ENCODE assay signal across 27 cellular contexts in genomic region chr10:86553639-86554038, GRCh38. TPM values are rescaled to one million over a fixed set of nuclear protein-coding genes. Genes with fewer than 3 reads are reported as not detected.
DNase-seq lines count a peak whose midpoint lies in the region; ATAC-seq, FAIRE-seq and TF ChIP-seq lines count a peak whose summit lies in the region.
"Had no signal": no experiment of that assay in that cellular context is flagged by ENCODE, and none has a peak within 500 bp of the region (broad histone marks: within the 10 kb centered on the region; RNA-seq: fewer than 3 reads in every experiment).

No MANE protein-coding gene starts in this region.

- intact Hi-C loops in HepG2 (cut with micrococcal nuclease; ENCODE audit: unreplicated experiment) (no loop called here), right lobe of liver (cut with DNase I) (no loop called here)

- TF ChIP-seq CTCF in HepG2 (CRISPR knock-in tag; IDR thresholded peaks at IDR 0.05): no peak
- no peak for TF ChIP-seq CTCF in right lobe of liver (IDR thresholded peaks at IDR 0.05)
- TF ChIP-seq CTCF in fibroblast of mammary gland (conservative IDR thresholded peaks at IDR 0.05; ENCODE audit: control insufficient read depth, insufficient read depth, low read depth, low read length): no peak
- TF ChIP-seq CTCF in osteoblast (IDR thresholded peaks at IDR 0.05; ENCODE audit: extremely low read depth, low read depth, low read length): no peak
- no peak for TF ChIP-seq CTCF in GM20000 (IDR thresholded peaks at IDR 0.05; ENCODE audit: extremely low read depth, missing control alignments)

- H3K79me2 ChIP-seq in HepG2 (ENCODE audit: insufficient read depth, low read length) (no peaks in the 10 kb centered on the region), osteoblast (ENCODE audit: insufficient read depth, low read length) (no peaks in the 10 kb centered on the region)

- peaks cover 1 to 12% of the 10 kb centered on the region in 2 experiments; a peak in 1 of 5 replicates for H3K27me3 ChIP-seq in HepG2 (ENCODE audit: control insufficient read depth in 1 of 2, insufficient read depth in 2 of 2, low read length in 2 of 2)
- H3K27me3 ChIP-seq in right lobe of liver: no peaks in the 10 kb centered on the region
- H3K27me3 ChIP-seq in osteoblast (ENCODE audit: insufficient read depth, low read length): no peaks in the 10 kb centered on the region
- H3K27me3 ChIP-seq: BLaER1, MG63 had no signal

- no peak for FAIRE-seq in HepG2 (lab: Jason Lieb, UNC)
- FAIRE-seq: GM19239, H54 had no signal

- DNase-seq in HepG2 (ENCODE audit: low spot score) (no peak), right lobe of liver (no peak), Kasumi-1 (lab: John Stamatoyannopoulos, UW) (peak; percentile 22 to 35), fibroblast of mammary gland (ENCODE audit: low read depth) (peak; percentile 5), osteoblast (ENCODE audit: insufficient read length, low spot score, missing footprints) (peak; percentile 19), GM20000 (ENCODE audit: low spot score) (no peak), NCI-H1694 (lab: John Stamatoyannopoulos, UW) (no peak)
- DNase-seq: ACHN; Caco-2; CD4-positive, alpha-beta memory T cell; DMS153; GDM1; IMR-90; Karpas-422; MG63; NCI-H1048; NCI-H1417 treated with DMSO at 0.1 percent for 48 hours; NCI-H187 treated with DMSO at 0.1 percent for 48 hours; NCI-H510A; NK-92 treated with Interleukin-12 subunit alpha and Interleukin-12 subunit beta, amount 100 ng/mL, for 24 hours; SIG-M5; T-cell had no signal

- no peak for ATAC-seq in HepG2
- no peak for ATAC-seq in right lobe of liver
- no peak for ATAC-seq in GM21360 (IDR thresholded peaks at IDR 0.05; ENCODE audit: unreplicated experiment)
- ATAC-seq: Panc1, T-cell had no signal

- H3K4me3 ChIP-seq in HepG2 (replicated peaks in 1 of 3; ENCODE audit: insufficient read depth in 1 of 3, low read depth in 2 of 3, low read length in 3 of 3): no peak overlapping the region
- no peak overlapping the region for H3K4me3 ChIP-seq in right lobe of liver
- H3K4me3 ChIP-seq in fibroblast of mammary gland (ENCODE audit: control insufficient read depth, low read depth, low read length): no peak overlapping the region
- H3K4me3 ChIP-seq in osteoblast (ENCODE audit: insufficient read depth, low read length): no peak overlapping the region
- H3K4me3 ChIP-seq: BLaER1, MG63 had no signal

- in situ Hi-C loops in HepG2 (cut with HindIII; ENCODE audit: extremely low pct_ligation_motif_present, low pct_unique_long_range_greater_than_20kb): no loop called here

- H3K9ac ChIP-seq in HepG2 (ENCODE audit: insufficient read depth, low read depth, low read length): no peak overlapping the region
- H3K9ac ChIP-seq: BLaER1 had no signal

- BruUV-seq in HepG2 (replicated peaks; lab: Mats Ljungman, UMichigan): no TSS peak

- no peaks in the 10 kb centered on the region for H3K9me3 ChIP-seq in HepG2 (ENCODE audit: low read length)
- H3K9me3 ChIP-seq in right lobe of liver: no peaks in the 10 kb centered on the region
- no peaks in the 10 kb centered on the region for H3K9me3 ChIP-seq in osteoblast (ENCODE audit: low read depth, low read length)
- H3K9me3 ChIP-seq: Caco-2, MG63 had no signal

- no peak overlapping the region for H2AFZ ChIP-seq in HepG2 (ENCODE audit: low read length)
- H2AFZ ChIP-seq in osteoblast (ENCODE audit: low read length): no peak overlapping the region

- no peaks in the 10 kb centered on the region for H3K4me1 ChIP-seq in HepG2 (ENCODE audit: insufficient read depth, low read length)
- H3K4me1 ChIP-seq in right lobe of liver: no peaks in the 10 kb centered on the region
- no peaks in the 10 kb centered on the region for H3K4me1 ChIP-seq in osteoblast (ENCODE audit: insufficient read depth, low read length)
- H3K4me1 ChIP-seq: BLaER1, Caco-2 had no signal

- CTCF ChIA-PET in HepG2 (lab: Yijun Ruan, JAX; ENCODE audit: low intra/inter-chr PET ratio, low total read pairs): no interaction called here

- no peak overlapping the region for H3K27ac ChIP-seq in HepG2 (ENCODE audit: extremely low read length, insufficient read depth, low read length)
- H3K27ac ChIP-seq in right lobe of liver: no peak overlapping the region
- H3K27ac ChIP-seq in osteoblast (ENCODE audit: low read depth, low read length): no peak overlapping the region
- H3K27ac ChIP-seq: BLaER1 had no signal

- POLR2A ChIA-PET in HepG2 (lab: Yijun Ruan, JAX): no interaction called here

- H3K4me2 ChIP-seq in HepG2 (ENCODE audit: low read depth, low read length): no peak overlapping the region
- no peak overlapping the region for H3K4me2 ChIP-seq in osteoblast (ENCODE audit: insufficient read depth, low read length)
- H3K4me2 ChIP-seq: BLaER1 had no signal

- WGBS in HepG2 (ENCODE audit: low lambda C conversion rate): 42% methylated on average over 4 of the region's 4 CpGs
- 85% methylated on average over 3 of the region's 4 CpGs for WGBS in right lobe of liver (ENCODE audit: insufficient coverage, low coverage, low lambda C conversion rate, missing lambda C conversion rate)

- H4K20me1 ChIP-seq in HepG2 (ENCODE audit: insufficient read depth, low read length) (no peaks in the 10 kb centered on the region), osteoblast (ENCODE audit: insufficient read depth, low read length) (no peaks in the 10 kb centered on the region)
- H4K20me1 ChIP-seq: BLaER1 had no signal

- no peak for TF ChIP-seq EP300 in HepG2 (IDR thresholded peaks at IDR 0.05; ENCODE audit: low read depth in 2 of 2, low read length in 2 of 2)
- no peak for TF ChIP-seq EP300 in HepG2 (CRISPR knock-in tag; IDR thresholded peaks at IDR 0.05; ENCODE audit: borderline replicate concordance)

- H3K36me3 ChIP-seq in HepG2 (replicated peaks in 1 of 2; ENCODE audit: control insufficient read depth in 1 of 2, insufficient read depth in 2 of 2, low read length in 2 of 2): no peaks in the 10 kb centered on the region
- H3K36me3 ChIP-seq in right lobe of liver: no peaks in the 10 kb centered on the region
- H3K36me3 ChIP-seq in osteoblast (ENCODE audit: insufficient read depth, low read length): no peaks in the 10 kb centered on the region
- H3K36me3 ChIP-seq: BLaER1, MG63 had no signal

- no peak for TF ChIP-seq POLR2A in HepG2 (IDR thresholded peaks at IDR 0.05; ENCODE audit: insufficient read depth in 1 of 2, low read depth in 2 of 2, low read length in 2 of 2)
- TF ChIP-seq POLR2A in right lobe of liver (IDR thresholded peaks at IDR 0.05): no peak

- TF ChIP-seq RAD21 in HepG2 (CRISPR knock-in tag; IDR thresholded peaks at IDR 0.05): no peak

TF ChIP-seq in HepG2, 621 proteins besides CTCF, POLR2A, EP300 and RAD21 (continues in another document):
- TF ChIP-seq TFDP2 (CRISPR knock-in tag; IDR thresholded peaks at IDR 0.05): no peak
- TF ChIP-seq FOSL2 (CRISPR knock-in tag; IDR thresholded peaks at IDR 0.05): no peak
- TF ChIP-seq ZNF431 (CRISPR knock-in tag; IDR thresholded peaks at IDR 0.05; ENCODE audit: borderline replicate concordance, low read depth): no peak

RNA-seq across cellular contexts. Expression of gene WAPL, which starts 32.0 kb away (rescaled TPM):
- total RNA-seq in HepG2 (2016; rRNA removed; fragmentation: Illumina TruSeq; extraction: Trizol) (43.5 and 64.9 TPM in 2 replicates), right lobe of liver (10 to 100 TPM; 13.4 to 21.3 (median 18.8) TPM), osteoblast (40.2 and 46.0 TPM in 2 replicates)
- total RNA-seq in HepG2 (2016; cell fraction: cytosol; rRNA removed; fragmentation: Illumina TruSeq; extraction: Trizol; ENCODE audit: low read depth): 13.0 and 17.4 TPM in 2 replicates
- 43.7 and 63.9 TPM in 2 replicates for total RNA-seq in HepG2 (2016; cell fraction: insoluble cytoplasmic fraction; rRNA removed; fragmentation: Illumina TruSeq; extraction: Trizol)
- total RNA-seq in HepG2 (2016; cell fraction: membrane; rRNA removed; fragmentation: Illumina TruSeq; extraction: Trizol): 23.7 and 25.1 TPM in 2 replicates
- 39.3 and 43.8 TPM in 2 replicates for total RNA-seq in HepG2 (2016; cell fraction: nucleus; rRNA removed; fragmentation: Illumina TruSeq; extraction: Trizol)
- polyA plus RNA-seq in HepG2 (2011; rRNA removed): 12.3 and 13.2 TPM in 2 replicates
- polyA plus RNA-seq in HepG2 (2011; cell fraction: cytosol; rRNA removed): 5.6 and 9.8 TPM in 2 replicates
- 8.2 and 10.9 TPM in 2 replicates for polyA plus RNA-seq in HepG2 (2011; cell fraction: nucleus; rRNA removed)
- polyA plus RNA-seq in HepG2 (2012): 22.0 and 30.6 TPM in 2 replicates
- polyA plus RNA-seq in HepG2 (2016; cell fraction: cytosol; fragmentation: Illumina TruSeq; extraction: Trizol; ENCODE audit: low read depth): 1.3 and 1.7 TPM in 2 replicates
- polyA plus RNA-seq in HepG2 (2016; cell fraction: insoluble cytoplasmic fraction; fragmentation: Illumina TruSeq; extraction: Trizol; ENCODE audit: low read depth): 38.5 and 41.9 TPM in 2 replicates
- polyA plus RNA-seq in HepG2 (2016; cell fraction: membrane; fragmentation: Illumina TruSeq; extraction: Trizol; ENCODE audit: low read depth): 7.0 and 7.3 TPM in 2 replicates
- polyA plus RNA-seq in HepG2 (2016; cell fraction: nucleus; fragmentation: Illumina TruSeq; extraction: Trizol; ENCODE audit: insufficient read depth, low read depth): 30.3 and 32.3 TPM in 2 replicates
- 17.4 and 26.8 TPM in 2 replicates for polyA minus RNA-seq in HepG2 (2011; rRNA and poly(A)+ RNA removed; ENCODE audit: low replicate concordance)
- polyA minus RNA-seq in HepG2 (2011; cell fraction: cytosol; rRNA and poly(A)+ RNA removed): 26.6 and 30.6 TPM in 2 replicates
- polyA minus RNA-seq in HepG2 (2011; cell fraction: nucleus; rRNA and poly(A)+ RNA removed): 38.2 and 48.1 TPM in 2 replicates

Comparison
In these comparisons a context has a peak if more than half of its experiments do, and no peak if none do; other contexts are left out.
1. DNase-seq: peak in Kasumi-1 (2 of 2), fibroblast of mammary gland (single experiment) and osteoblast (single experiment); none in HepG2 (single experiment), right lobe of liver (0 of 3), GM20000 (single experiment) and NCI-H1694 (single experiment).